ENCODE assay signal across 9 cellular contexts in genomic region chr7:123682690-123683089, GRCh38. TPM values are rescaled to one million over a fixed set of nuclear protein-coding genes. Genes with fewer than 3 reads are reported as not detected.
DNase-seq lines count a peak whose midpoint lies in the region; ATAC-seq and TF ChIP-seq lines count a peak whose summit lies in the region.
"Had no signal": no experiment of that assay in that cellular context is flagged by ENCODE, and none has a peak within 500 bp of the region (broad histone marks: within the 10 kb centered on the region; RNA-seq: fewer than 3 reads in every experiment).

No MANE protein-coding gene starts in this region.

- peak; percentile 54 to 56 for TF ChIP-seq CTCF in fibroblast of lung (conservative IDR thresholded peaks at IDR 0.05 in 1 of 2, IDR thresholded peaks at IDR 0.05 in 1 of 2; ENCODE audit: low read depth in 1 of 2, low read length in 2 of 2)
- peak; percentile 62 for TF ChIP-seq CTCF in osteoblast (IDR thresholded peaks at IDR 0.05; ENCODE audit: extremely low read depth, low read depth, low read length)

- no peak overlapping the region for H3K27ac ChIP-seq in CD4-positive, CD25-positive, alpha-beta regulatory T cell (ENCODE audit: insufficient read depth, low read length, poor library complexity, severe bottlenecking)
- H3K27ac ChIP-seq in fibroblast of lung (ENCODE audit: insufficient read depth, low read length), result no peak overlapping the region
- H3K27ac ChIP-seq in osteoblast (ENCODE audit: low read depth, low read length), result no peak overlapping the region

- no peak overlapping the region for H2AFZ ChIP-seq in fibroblast of lung (ENCODE audit: low read length)
- no peak overlapping the region for H2AFZ ChIP-seq in osteoblast (ENCODE audit: low read length)

- H3K36me3 Mint-ChIP-seq in CD4-positive, CD25-positive, alpha-beta regulatory T cell, result peaks cover 14% of the 10 kb centered on the region

- no peaks in the 10 kb centered on the region for H3K79me2 ChIP-seq in fibroblast of lung (ENCODE audit: control insufficient read depth, insufficient read depth, low read length)
- H3K79me2 ChIP-seq in osteoblast (ENCODE audit: insufficient read depth, low read length), result no peaks in the 10 kb centered on the region

- H3K27me3 Mint-ChIP-seq in CD4-positive, CD25-positive, alpha-beta regulatory T cell, result no peaks in the 10 kb centered on the region
- H3K27me3 Mint-ChIP-seq: memory B cell had no signal

- no peak overlapping the region for H3K4me3 ChIP-seq in CD4-positive, CD25-positive, alpha-beta regulatory T cell (ENCODE audit: low read depth, low read length)
- H3K4me3 ChIP-seq in fibroblast of lung (replicated peaks in 1 of 4; ENCODE audit: control extremely low read depth in 1 of 4, insufficient read depth in 1 of 4, low read depth in 3 of 4, low read length in 4 of 4) (no peak overlapping the region), osteoblast (ENCODE audit: insufficient read depth, low read length) (no peak overlapping the region)

- H3K9ac ChIP-seq in fibroblast of lung (ENCODE audit: insufficient read depth, low read length), result no peak overlapping the region

- H3K4me3 Mint-ChIP-seq in CD4-positive, CD25-positive, alpha-beta regulatory T cell, result no peak overlapping the region
- H3K4me3 Mint-ChIP-seq: memory B cell had no signal

- H4K20me1 ChIP-seq in fibroblast of lung (ENCODE audit: control insufficient read depth, extremely low read depth, insufficient read depth, low read length) (no peaks in the 10 kb centered on the region), osteoblast (ENCODE audit: insufficient read depth, low read length) (peaks cover 2% of the 10 kb centered on the region)

- DNase-seq in CD4-positive, CD25-positive, alpha-beta regulatory T cell, result peak in 2 of 3 donors; percentile 49 to 74
- DNase-seq in HT-29 (ENCODE audit: low spot score) (peak; percentile 84), RPMI8226 (peak; percentile 49), fibroblast of lung (ENCODE audit: low read depth in 2 of 2) (peak; percentile 68 to 74), osteoblast (ENCODE audit: insufficient read length, low spot score, missing footprints) (no peak)

- peaks cover 0 to 7% (median under 1%) of the 10 kb centered on the region in 4 donors for H3K4me1 Mint-ChIP-seq in CD4-positive, CD25-positive, alpha-beta regulatory T cell
- H3K4me1 Mint-ChIP-seq: memory B cell had no signal

- H3K9me3 Mint-ChIP-seq in CD4-positive, CD25-positive, alpha-beta regulatory T cell, result no peaks in the 10 kb centered on the region
- H3K9me3 Mint-ChIP-seq: memory B cell had no signal

- no peaks in the 10 kb centered on the region for H3K9me3 ChIP-seq in CD4-positive, CD25-positive, alpha-beta regulatory T cell (ENCODE audit: control insufficient read depth in 2 of 2, low read length in 2 of 2)
- H3K9me3 ChIP-seq in fibroblast of lung (ENCODE audit: control insufficient read depth, insufficient read depth, low read depth, low read length) (no peaks in the 10 kb centered on the region), osteoblast (ENCODE audit: low read depth, low read length) (no peaks in the 10 kb centered on the region)

- H3K4me1 ChIP-seq in CD4-positive, CD25-positive, alpha-beta regulatory T cell (ENCODE audit: control insufficient read depth, insufficient read depth, low read length, poor library complexity, severe bottlenecking), result no peaks in the 10 kb centered on the region
- H3K4me1 ChIP-seq in fibroblast of lung (ENCODE audit: control insufficient read depth, extremely low read depth, insufficient read depth, low read length), result no peaks in the 10 kb centered on the region
- peaks cover 4% of the 10 kb centered on the region for H3K4me1 ChIP-seq in osteoblast (ENCODE audit: insufficient read depth, low read length)

- ATAC-seq in CD4-positive, CD25-positive, alpha-beta regulatory T cell (ENCODE audit: low read depth in 2 of 2), result peak; percentile 53 to 60
- ATAC-seq in GM19035 (IDR thresholded peaks at IDR 0.05; ENCODE audit: unreplicated experiment) (peak; percentile 69), HG02852 (IDR thresholded peaks at IDR 0.05; ENCODE audit: unreplicated experiment) (no peak), HG02571 (IDR thresholded peaks at IDR 0.05; ENCODE audit: unreplicated experiment) (no peak)

- peaks cover 15% of the 10 kb centered on the region for H3K36me3 ChIP-seq in CD4-positive, CD25-positive, alpha-beta regulatory T cell (ENCODE audit: control insufficient read depth, insufficient read depth, low read length)
- H3K36me3 ChIP-seq in fibroblast of lung (ENCODE audit: control insufficient read depth, insufficient read depth, low read length) (no peaks in the 10 kb centered on the region), osteoblast (ENCODE audit: insufficient read depth, low read length) (peaks cover 8% of the 10 kb centered on the region)

- H3K4me2 ChIP-seq in fibroblast of lung (ENCODE audit: extremely low read depth, insufficient read depth, low read length) (no peak overlapping the region), osteoblast (ENCODE audit: insufficient read depth, low read length) (no peak overlapping the region)

- H3K27ac Mint-ChIP-seq in CD4-positive, CD25-positive, alpha-beta regulatory T cell, result no peak overlapping the region
- H3K27ac Mint-ChIP-seq: memory B cell had no signal

- H3K27me3 ChIP-seq in CD4-positive, CD25-positive, alpha-beta regulatory T cell (ENCODE audit: control insufficient read depth, insufficient read depth, low read length), result no peaks in the 10 kb centered on the region
- H3K27me3 ChIP-seq in fibroblast of lung (ENCODE audit: control insufficient read depth, insufficient read depth, low read length) (no peaks in the 10 kb centered on the region), osteoblast (ENCODE audit: insufficient read depth, low read length) (no peaks in the 10 kb centered on the region)

RNA-seq across cellular contexts. Expression of gene LMOD2, which starts 27.0 kb away (rescaled TPM):
- not detected for total RNA-seq in CD4-positive, CD25-positive, alpha-beta regulatory T cell
- under 1 TPM in 3 of 4 donors, not detected in 1; 0.15 to 0.58 (median 0.15) TPM for polyA plus RNA-seq in CD4-positive, CD25-positive, alpha-beta regulatory T cell
- not detected in 2 replicates for total RNA-seq in HT-29 (2014; rRNA removed; shearing (Covaris generic))
- total RNA-seq in fibroblast of lung (not detected in 2 replicates), osteoblast (not detected in 2 replicates)
- not detected in 2 replicates for polyA plus RNA-seq in fibroblast of lung
- polyA plus RNA-seq in fibroblast of lung (2012), result not detected in 2 replicates
- polyA minus RNA-seq in fibroblast of lung (ENCODE audit: low replicate concordance), result not detected in 2 replicates

Comparison
In these comparisons a context has a peak if more than half of its experiments do, and no peak if none do; other contexts are left out.
1. ATAC-seq: peak in CD4-positive, CD25-positive, alpha-beta regulatory T cell (2 of 2) and GM19035 (single experiment); none in HG02852 (single experiment) and HG02571 (single experiment).